ENCODE assay signal across 25 cellular contexts in the genomic region with DNA sequence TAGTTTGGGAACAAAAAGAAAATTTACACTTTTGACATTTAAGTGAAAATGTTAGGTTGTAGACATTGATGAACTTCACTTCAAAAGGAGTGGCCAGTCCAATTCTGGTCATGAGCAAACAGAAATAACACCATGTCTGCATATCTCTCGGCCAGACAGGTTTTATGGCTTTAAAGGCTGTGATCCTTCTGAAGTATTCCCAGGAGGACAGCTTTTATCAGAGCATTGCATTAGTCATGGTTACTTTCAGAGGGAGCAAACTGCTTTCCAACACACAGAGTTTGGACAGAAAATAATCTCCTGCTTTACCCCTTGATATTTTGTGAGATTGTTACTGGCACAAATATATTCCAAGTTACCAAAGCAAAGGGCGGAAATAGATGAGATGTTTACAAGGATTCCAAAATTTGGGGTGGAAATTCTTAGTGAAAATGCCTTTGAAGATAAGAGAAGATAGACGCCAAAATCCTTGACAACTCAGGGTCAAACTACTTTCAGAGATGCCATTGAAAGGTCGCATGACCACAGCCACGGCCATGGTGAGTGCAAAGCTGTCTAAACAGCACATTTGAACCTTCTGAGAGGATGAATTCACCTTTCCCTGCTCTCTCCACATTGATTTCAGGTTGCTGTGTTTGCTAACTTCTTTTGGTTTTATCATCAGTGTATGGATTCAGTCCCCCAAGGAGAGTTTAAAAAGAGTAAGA.
DNase-seq lines count a peak whose midpoint lies in the region; FAIRE-seq lines count a peak whose summit lies in the region.
"Had no signal": no experiment of that assay in that cellular context is flagged by ENCODE, and none has a peak within 500 bp of the region (broad histone marks: within the 10 kb centered on the region; RNA-seq: fewer than 3 reads in every experiment).

No MANE protein-coding gene starts in this region.

- no peak overlapping the region for H4K8ac ChIP-seq in mesendoderm (ENCODE audit: low read depth, low read length)

- no peak overlapping the region for H3K9ac ChIP-seq in mesendoderm (ENCODE audit: low read length)
- H3K9ac ChIP-seq: neural progenitor cell had no signal

- no peaks in the 10 kb centered on the region for H3K27me3 ChIP-seq in mesendoderm (ENCODE audit: insufficient read depth, low read length, poor library complexity)
- H3K27me3 ChIP-seq: breast epithelium, neural progenitor cell, spleen, tibial artery had no signal

- no peak overlapping the region for H3K4me3 ChIP-seq in mesendoderm (ENCODE audit: low read length)
- H3K4me3 ChIP-seq: A549, breast epithelium, GM23338, neural progenitor cell, spleen, tibial artery had no signal

- H3K56ac ChIP-seq in mesendoderm (ENCODE audit: low read length) = no peak overlapping the region

- H3K4ac ChIP-seq in mesendoderm (ENCODE audit: low read depth, low read length) = no peak overlapping the region

- no peaks in the 10 kb centered on the region for H3K36me3 ChIP-seq in mesendoderm (ENCODE audit: control insufficient read depth, insufficient read depth, low read length)
- H3K36me3 ChIP-seq: breast epithelium, neural progenitor cell, spleen, tibial artery had no signal

- H3K23ac ChIP-seq in mesendoderm (ENCODE audit: low read length) = no peak overlapping the region

- H2BK120ac ChIP-seq in mesendoderm (ENCODE audit: low read depth, low read length) = no peak overlapping the region

- H3K79me2 ChIP-seq in mesendoderm (ENCODE audit: control insufficient read depth, insufficient read depth, low read length) = no peaks in the 10 kb centered on the region

- WGBS in mesendoderm (ENCODE audit: extremely low coverage, insufficient coverage, low lambda C conversion rate) = no CpG with 5 or more reads among the region's 5 CpGs

- no peak overlapping the region for H4K5ac ChIP-seq in mesendoderm (ENCODE audit: low read length)

- no peaks in the 10 kb centered on the region for H3K79me1 ChIP-seq in mesendoderm (ENCODE audit: low read length)

- no peak for FAIRE-seq in urothelium cell line (lab: Jason Lieb, UNC)
- FAIRE-seq: A549, endometrium, HTR-8/SVneo had no signal

- no peaks in the 10 kb centered on the region for H3K4me1 ChIP-seq in mesendoderm (ENCODE audit: control insufficient read depth, low read depth, low read length)
- H3K4me1 ChIP-seq: A549, breast epithelium, neural progenitor cell, spleen, tibial artery had no signal

- no peak overlapping the region for H2BK15ac ChIP-seq in mesendoderm (replicated peaks; ENCODE audit: low read depth)

- peak; percentile 6 for DNase-seq in NCI-H82 (lab: John Stamatoyannopoulos, UW)
- DNase-seq in NCI-H82 treated with DMSO at 0.1 percent for 48 hours (lab: John Stamatoyannopoulos, UW; ENCODE audit: unreplicated experiment) = no peak
- peak; percentile 4 for DNase-seq in NCI-H226
- peak; percentile 30 for DNase-seq in mesendoderm
- DNase-seq in urothelium cell line (ENCODE audit: low spot score) = peak; percentile 5
- no peak for DNase-seq in NCI-H146 (lab: John Stamatoyannopoulos, UW)
- no peak for DNase-seq in NCI-H2171 treated with DMSO at 0.1 percent for 48 hours (lab: John Stamatoyannopoulos, UW)
- DNase-seq in NCI-H1092 treated with DMSO at 0.1 percent for 48 hours (lab: John Stamatoyannopoulos, UW) = no peak
- DNase-seq: activated CD8-positive, alpha-beta T cell treated with anti-CD3 and anti-CD28 coated beads, Interleukin-2, amount 10 ng/mL, durations not matched to agents 7 days and 5 days; cortex of kidney; glutamatergic neuron; Karpas-422; midbrain; NCI-H1092; NCI-H2029; spleen; stimulated activated CD4-positive, alpha-beta T cell treated with anti-CD3 and anti-CD28 coated beads, Interleukin-4, amount 100 ng/mL, for 24 hours; stimulated activated naive CD8-positive, alpha-beta T cell treated with anti-CD3 and anti-CD28 coated beads, Interleukin-15, Interleukin-2, amounts not matched to agents 100 U/mL and 50 U/mL, for 24 hours; tibial artery had no signal

- no peak overlapping the region for H2AK5ac ChIP-seq in mesendoderm (ENCODE audit: low read length)

- no peak overlapping the region for H2BK5ac ChIP-seq in mesendoderm (ENCODE audit: low read length)

- no peak overlapping the region for H3K18ac ChIP-seq in mesendoderm (ENCODE audit: low read length)

- no peak overlapping the region for H3K27ac ChIP-seq in mesendoderm (ENCODE audit: low read depth, low read length)
- H3K27ac ChIP-seq: A549, breast epithelium, neural progenitor cell had no signal

- no peak overlapping the region for H3K4me2 ChIP-seq in mesendoderm (ENCODE audit: low read length)
- H3K4me2 ChIP-seq: A549, GM23338, neural progenitor cell had no signal

Comparison
In these comparisons a context has a peak if more than half of its experiments do, and no peak if none do; other contexts are left out.
1. DNase-seq: peak in NCI-H82 (single experiment), NCI-H226 (single experiment), mesendoderm (single experiment) and urothelium cell line (single experiment); none in NCI-H82 treated with DMSO at 0.1 percent for 48 hours (single experiment), NCI-H146 (single experiment), NCI-H2171 treated with DMSO at 0.1 percent for 48 hours (single experiment) and NCI-H1092 treated with DMSO at 0.1 percent for 48 hours (single experiment).